In the genomic region with DNA sequence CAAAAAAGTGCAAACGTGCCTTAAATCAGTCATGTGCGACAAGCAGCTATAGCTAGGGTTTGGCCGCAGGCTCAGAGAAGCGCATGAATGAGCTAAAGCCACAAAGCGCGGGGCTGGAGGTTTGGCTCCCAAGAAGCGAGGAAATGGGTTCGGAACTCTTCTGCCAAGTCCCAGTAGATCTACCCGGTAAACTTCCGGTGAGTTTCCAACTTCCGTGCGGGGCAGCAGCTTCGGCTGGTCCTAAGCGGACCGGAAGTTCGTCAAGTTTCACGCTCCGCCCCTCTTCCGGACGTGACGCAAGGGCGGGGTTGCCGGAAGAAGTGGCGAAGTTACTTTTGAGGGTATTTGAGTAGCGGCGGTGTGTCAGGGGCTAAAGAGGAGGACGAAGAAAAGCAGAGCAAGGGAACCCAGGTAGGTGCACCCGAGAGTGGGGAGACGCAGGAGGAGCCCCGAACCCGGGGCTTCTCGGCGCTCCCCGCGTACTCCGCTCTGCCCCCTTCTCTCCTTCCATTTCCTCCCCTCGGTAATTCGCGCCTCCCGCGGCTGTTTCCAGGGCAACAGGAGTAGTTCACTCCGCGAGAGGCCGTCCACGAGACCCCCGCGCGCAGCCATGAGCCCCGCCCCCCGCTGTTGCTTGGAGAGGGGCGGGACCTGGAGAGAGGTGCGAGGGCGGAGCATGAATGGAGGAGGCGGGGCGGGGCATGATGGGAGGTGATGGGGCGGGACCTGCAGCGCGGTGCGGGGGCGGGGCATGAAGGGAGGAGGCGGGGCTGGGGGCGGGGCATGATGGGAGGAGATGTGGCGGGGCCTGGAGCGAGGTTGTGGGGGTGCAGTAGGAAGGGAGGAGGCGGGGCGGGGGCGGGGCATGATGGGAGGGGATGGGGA, we compare ENCODE assay signal across 8 cellular contexts. TPM values are rescaled to one million over a fixed set of nuclear protein-coding genes. Genes with fewer than 3 reads are reported as not detected.
DNase-seq lines count a peak whose midpoint lies in the region; ATAC-seq and TF ChIP-seq lines count a peak whose summit lies in the region.

A gene (plus strand): TSS at position 292 of the 885 bp plus-strand sequence. CDS start 1,149 bp downstream, outside the sequence.

- POLR2A ChIA-PET in naive thymus-derived CD4-positive, alpha-beta T cell (lab: Charles Lee): interaction anchor here (0.6 to 2.7 kb wide), 10 partner anchors 8 to 500 kb away, joined by 3 to 19 read pairs (median 4); a partner anchor contains a TSS

- CTCF ChIA-PET in naive thymus-derived CD4-positive, alpha-beta T cell (lab: Charles Lee): no interaction called here

- no peaks in the 10 kb centered on the region for H3K27me3 ChIP-seq in fibroblast of lung (ENCODE audit: control insufficient read depth, insufficient read depth, low read length)
- H3K27me3 ChIP-seq in naive thymus-derived CD4-positive, alpha-beta T cell (ENCODE audit: control insufficient read depth in 2 of 2, insufficient read depth in 2 of 2, low read length in 2 of 2): no peaks in the 10 kb centered on the region

- H3K4me3 Mint-ChIP-seq in naive thymus-derived CD4-positive, alpha-beta T cell: peak within 1 kb of the TSS; percentile 92 to 100 (median 98)
- peak within 1 kb of the TSS; percentile 96 to 100 for H3K4me3 Mint-ChIP-seq in stimulated activated naive B cell treated with anti-CD40 and anti-IgM and Interleukin-4, amounts not matched to agents 10 μg/mL and 1 μg/mL and 100 μg/mL, for 72 hours

- no peaks in the 10 kb centered on the region for H4K20me1 ChIP-seq in fibroblast of lung (ENCODE audit: control insufficient read depth, extremely low read depth, insufficient read depth, low read length)

- H3K9ac ChIP-seq in fibroblast of lung (ENCODE audit: insufficient read depth, low read length): peak within 1 kb of the TSS; percentile 93

- intact Hi-C loops in naive thymus-derived CD4-positive, alpha-beta T cell (cut with micrococcal nuclease): loop anchor here (1.0 to 5.0 kb wide), 11 partner anchors 8 to 734 kb away; a partner anchor contains a TSS

- peak; percentile 74 for ATAC-seq in GM21825 (IDR thresholded peaks at IDR 0.05; ENCODE audit: unreplicated experiment)
- ATAC-seq in naive thymus-derived CD4-positive, alpha-beta T cell: peak; percentile 94
- ATAC-seq in stimulated activated naive B cell treated with anti-CD40 and anti-IgM and Interleukin-4, amounts not matched to agents 10 μg/mL and 1 μg/mL and 100 μg/mL, for 72 hours (replicated peaks): peak; percentile 94 to 96

- H3K36me3 ChIP-seq in fibroblast of lung (ENCODE audit: control insufficient read depth, insufficient read depth, low read length): peaks cover 19% of the 10 kb centered on the region
- peaks cover 0 to 44% (median 33%) of the 10 kb centered on the region in 3 experiments for H3K36me3 ChIP-seq in naive thymus-derived CD4-positive, alpha-beta T cell (ENCODE audit: control insufficient read depth in 2 of 3, insufficient read depth in 3 of 3, low read length in 3 of 3)

- DNase-seq in DMS79 (lab: John Stamatoyannopoulos, UW): peak; percentile 95
- peak; percentile 96 for DNase-seq in LHCN-M2 (ENCODE audit: low read depth)
- peak; percentile 98 for DNase-seq in RPMI8226
- peak; percentile 86 to 92 for DNase-seq in activated T-helper 1 cell treated with anti-CD3 and anti-CD28 coated beads, Interleukin-2, amount 50 U/mL, for 16 hours (ENCODE audit: low read depth in 1 of 2, low spot score in 1 of 2)
- peak; percentile 98 to 99 for DNase-seq in fibroblast of lung (ENCODE audit: low read depth in 2 of 2)
- DNase-seq in naive thymus-derived CD4-positive, alpha-beta T cell: peak; percentile 89 to 97 (median 95)
- peak; percentile 93 for DNase-seq in stimulated activated naive B cell treated with anti-CD40 and anti-IgM and Interleukin-4, amounts not matched to agents 10 μg/mL and 1 μg/mL and 100 μg/mL, for 72 hours

- H3K79me2 ChIP-seq in fibroblast of lung (ENCODE audit: control insufficient read depth, insufficient read depth, low read length): no peaks in the 10 kb centered on the region

- H3K4me2 ChIP-seq in fibroblast of lung (ENCODE audit: extremely low read depth, insufficient read depth, low read length): peak within 1 kb of the TSS; percentile 93

- peak within 1 kb of the TSS; percentile 62 to 97 (median 76) for H3K4me3 ChIP-seq in fibroblast of lung (replicated peaks in 1 of 4; ENCODE audit: control extremely low read depth in 1 of 4, insufficient read depth in 1 of 4, low read depth in 3 of 4, low read length in 4 of 4)
- peak within 1 kb of the TSS; percentile 99 for H3K4me3 ChIP-seq in naive thymus-derived CD4-positive, alpha-beta T cell (ENCODE audit: low read length)

- peak within 1 kb of the TSS; percentile 99 to 100 (median 100) for H3K27ac Mint-ChIP-seq in naive thymus-derived CD4-positive, alpha-beta T cell
- peak within 1 kb of the TSS; percentile 100 for H3K27ac Mint-ChIP-seq in stimulated activated naive B cell treated with anti-CD40 and anti-IgM and Interleukin-4, amounts not matched to agents 10 μg/mL and 1 μg/mL and 100 μg/mL, for 72 hours

- TF ChIP-seq CTCF in fibroblast of lung (conservative IDR thresholded peaks at IDR 0.05 in 1 of 2, IDR thresholded peaks at IDR 0.05 in 1 of 2; ENCODE audit: low read depth in 1 of 2, low read length in 2 of 2): no peak

- H3K9me3 Mint-ChIP-seq in naive thymus-derived CD4-positive, alpha-beta T cell: no peaks in the 10 kb centered on the region
- H3K9me3 Mint-ChIP-seq in stimulated activated naive B cell treated with anti-CD40 and anti-IgM and Interleukin-4, amounts not matched to agents 10 μg/mL and 1 μg/mL and 100 μg/mL, for 72 hours: peaks cover 0 to 2% of the 10 kb centered on the region in 2 donors

- H3K27ac ChIP-seq in fibroblast of lung (ENCODE audit: insufficient read depth, low read length): peak within 1 kb of the TSS; percentile 99
- H3K27ac ChIP-seq in naive thymus-derived CD4-positive, alpha-beta T cell (ENCODE audit: low read depth, low read length): peak within 1 kb of the TSS; percentile 100

- peaks cover 12 to 37% (median 24%) of the 10 kb centered on the region in 7 donors for H3K4me1 Mint-ChIP-seq in naive thymus-derived CD4-positive, alpha-beta T cell
- H3K4me1 Mint-ChIP-seq in stimulated activated naive B cell treated with anti-CD40 and anti-IgM and Interleukin-4, amounts not matched to agents 10 μg/mL and 1 μg/mL and 100 μg/mL, for 72 hours: peaks cover 27 to 29% of the 10 kb centered on the region in 2 donors

- peak within 1 kb of the TSS; percentile 90 for H2AFZ ChIP-seq in fibroblast of lung (ENCODE audit: low read length)

- H3K27me3 Mint-ChIP-seq in naive thymus-derived CD4-positive, alpha-beta T cell: no peaks in the 10 kb centered on the region
- no peaks in the 10 kb centered on the region for H3K27me3 Mint-ChIP-seq in stimulated activated naive B cell treated with anti-CD40 and anti-IgM and Interleukin-4, amounts not matched to agents 10 μg/mL and 1 μg/mL and 100 μg/mL, for 72 hours

- peaks cover 11 to 24% (median 16%) of the 10 kb centered on the region in 5 donors for H3K36me3 Mint-ChIP-seq in naive thymus-derived CD4-positive, alpha-beta T cell
- peaks cover 37 to 43% of the 10 kb centered on the region in 2 donors for H3K36me3 Mint-ChIP-seq in stimulated activated naive B cell treated with anti-CD40 and anti-IgM and Interleukin-4, amounts not matched to agents 10 μg/mL and 1 μg/mL and 100 μg/mL, for 72 hours

- no peaks in the 10 kb centered on the region for H3K9me3 ChIP-seq in fibroblast of lung (ENCODE audit: control insufficient read depth, insufficient read depth, low read depth, low read length)
- H3K9me3 ChIP-seq in naive thymus-derived CD4-positive, alpha-beta T cell (ENCODE audit: control insufficient read depth in 2 of 3, low read length in 3 of 3): no peaks in the 10 kb centered on the region

- no peaks in the 10 kb centered on the region for H3K4me1 ChIP-seq in fibroblast of lung (ENCODE audit: control insufficient read depth, extremely low read depth, insufficient read depth, low read length)
- H3K4me1 ChIP-seq in naive thymus-derived CD4-positive, alpha-beta T cell (ENCODE audit: control insufficient read depth in 2 of 2, insufficient read depth in 2 of 2, low read length in 2 of 2): peaks cover 4 to 10% of the 10 kb centered on the region in 2 donors

RNA-seq across cellular contexts. Expression of the gene that starts here (rescaled TPM):
- 89.3 and 99.2 TPM in 2 replicates for total RNA-seq in LHCN-M2 (2014; rRNA removed)
- 56.0 TPM for polyA plus RNA-seq in LHCN-M2 (2012)
- total RNA-seq in fibroblast of lung: 75.5 and 82.4 TPM in 2 replicates
- polyA plus RNA-seq in fibroblast of lung: 30.3 and 30.4 TPM in 2 replicates
- polyA plus RNA-seq in fibroblast of lung (2012): 48.3 and 49.2 TPM in 2 replicates
- polyA minus RNA-seq in fibroblast of lung (ENCODE audit: low replicate concordance): 55.8 and 59.2 TPM in 2 replicates
- 100 to 1,000 TPM in 4 of 5 experiments, 10 to 100 TPM in 1; 66.6 to 284 (median 114) TPM for total RNA-seq in naive thymus-derived CD4-positive, alpha-beta T cell
- polyA plus RNA-seq in naive thymus-derived CD4-positive, alpha-beta T cell: 100 to 1,000 TPM in 1 of 2 donors, 10 to 100 TPM in 1; 82.7 to 128 TPM

Comparison
In these comparisons a context has a peak if more than half of its experiments do, and no peak if none do; other contexts are left out.
1. Peak in every context shown above with its lines: DNase-seq, ATAC-seq, H3K4me3 ChIP-seq and H3K27ac ChIP-seq.